17 cellular contexts compared by ENCODE assay signal in genomic region chr7:140275069-140275961, GRCh38.
DNase-seq lines count a peak whose midpoint lies in the region; ATAC-seq and TF ChIP-seq lines count a peak whose summit lies in the region.
"Had no signal": no experiment of that assay in that cellular context is flagged by ENCODE, and none has a peak within 500 bp of the region (broad histone marks: within the 10 kb centered on the region; RNA-seq: fewer than 3 reads in every experiment).

No MANE protein-coding gene starts in this region.

- H4K20me1 ChIP-seq in GM23248 (ENCODE audit: insufficient read depth), result no peaks in the 10 kb centered on the region

- H3K27me3 ChIP-seq in GM23248 (replicated peaks; ENCODE audit: insufficient read depth) (no peaks in the 10 kb centered on the region; the same call in 1 of the 2 replicates), right cardiac atrium (ENCODE audit: control insufficient read depth, insufficient read depth) (no peaks in the 10 kb centered on the region), ovary (no peaks in the 10 kb centered on the region)
- H3K27me3 ChIP-seq: pancreas had no signal

- ATAC-seq in right cardiac atrium (peak; percentile 51 to 88), sciatic nerve (peak; percentile 92), GM21447 (IDR thresholded peaks at IDR 0.05; ENCODE audit: unreplicated experiment) (no peak), GM21619 (IDR thresholded peaks at IDR 0.05; ENCODE audit: unreplicated experiment) (no peak)
- ATAC-seq in activated T-helper 17 cell treated with anti-CD3 and anti-CD28 coated beads, Interleukin-2, amount 50 U/mL, for 72 hours (replicated peaks), result no peak
- ATAC-seq: activated CD4-positive, alpha-beta T cell treated with anti-CD3 and anti-CD28 coated beads for 36 hours had no signal

- no peak for TF ChIP-seq CTCF in ovary (IDR thresholded peaks at IDR 0.05)

- 17 to 20% methylated on average over 11 of the region's 11 CpGs for WGBS in GM23248 (ENCODE audit: low coverage in 1 of 2, low lambda C conversion rate in 2 of 2, missing lambda C conversion rate in 2 of 2), 2 experiments
- 14% methylated on average over 11 of the region's 11 CpGs for WGBS in right cardiac atrium
- 11 to 14% (median 11%) methylated on average over 11 of the region's 11 CpGs for WGBS in ovary, 3 donors

- H3K36me3 Mint-ChIP-seq in activated T-helper 17 cell treated with anti-CD3 and anti-CD28 coated beads, Interleukin-2, amount 50 U/mL, for 72 hours (ENCODE audit: low read depth), result no peaks in the 10 kb centered on the region
- H3K36me3 Mint-ChIP-seq: activated naive CD4-positive, alpha-beta T cell treated with anti-CD3 and anti-CD28 coated beads, Interleukin-2, amount 10 ng/mL, durations not matched to agents 7 days and 5 days had no signal

- H2AFZ ChIP-seq in GM23248, result peak overlapping the region; percentile 81

- no peak for TF ChIP-seq POLR2A in ovary (IDR thresholded peaks at IDR 0.05)

- in situ Hi-C loops in GM23248 (cut with MboI), result no loop called here

- no peaks in the 10 kb centered on the region for H3F3A ChIP-seq in GM23248 (ENCODE audit: insufficient read depth)

- DNase-seq in GM23248 (peak; percentile 37), dedifferentiated amniotic fluid mesenchymal stem cell (ENCODE audit: extremely low spot score) (peak; percentile 50), right cardiac atrium (no peak), sciatic nerve (ENCODE audit: low spot score) (no peak), ovary (no peak)
- DNase-seq: activated CD4-positive, alpha-beta T cell treated with anti-CD3 and anti-CD28 coated beads for 36 hours; activated CD8-positive, alpha-beta memory T cell treated with anti-CD3 and anti-CD28 coated beads, Interleukin-2, amount 50 U/mL, for 48 hours; activated naive CD4-positive, alpha-beta T cell treated with anti-CD3 and anti-CD28 coated beads, Interleukin-2, amount 10 ng/mL, durations not matched to agents 7 days and 5 days; effector memory CD4-positive, alpha-beta T cell; KG1; NCI-H345; pancreas; SHP77 treated with DMSO at 0.1 percent for 48 hours had no signal

- H3K79me2 ChIP-seq in GM23248 (ENCODE audit: insufficient read depth), result no peaks in the 10 kb centered on the region

- no peaks in the 10 kb centered on the region for H3K4me1 Mint-ChIP-seq in activated T-helper 17 cell treated with anti-CD3 and anti-CD28 coated beads, Interleukin-2, amount 50 U/mL, for 72 hours
- H3K4me1 Mint-ChIP-seq: B cell had no signal

- intact Hi-C loops in right cardiac atrium (cut with DNase I), result no loop called here
- intact Hi-C loops in sciatic nerve (cut with DNase I), result no loop called here
- intact Hi-C loops in ovary (cut with DNase I), result no loop called here

- H3K4me3 Mint-ChIP-seq in activated T-helper 17 cell treated with anti-CD3 and anti-CD28 coated beads, Interleukin-2, amount 50 U/mL, for 72 hours, result no peak overlapping the region
- H3K4me3 Mint-ChIP-seq: activated CD4-positive, alpha-beta T cell treated with anti-CD3 and anti-CD28 coated beads for 36 hours; activated naive CD4-positive, alpha-beta T cell treated with anti-CD3 and anti-CD28 coated beads, Interleukin-2, amount 10 ng/mL, durations not matched to agents 7 days and 5 days; B cell had no signal

- H3K27me3 Mint-ChIP-seq in activated T-helper 17 cell treated with anti-CD3 and anti-CD28 coated beads, Interleukin-2, amount 50 U/mL, for 72 hours, result no peaks in the 10 kb centered on the region
- H3K27me3 Mint-ChIP-seq: activated CD4-positive, alpha-beta T cell treated with anti-CD3 and anti-CD28 coated beads for 36 hours; B cell had no signal

- peak overlapping the region; percentile 67 for H3K4me2 ChIP-seq in GM23248 (ENCODE audit: unreplicated experiment)

- no peaks in the 10 kb centered on the region for H3K9me2 ChIP-seq in GM23248 (ENCODE audit: insufficient read depth)

- H3K36me3 ChIP-seq in GM23248 (ENCODE audit: low read depth) (no peaks in the 10 kb centered on the region), ovary (no peaks in the 10 kb centered on the region)
- H3K36me3 ChIP-seq: pancreas had no signal

- no peaks in the 10 kb centered on the region for H3K9me3 Mint-ChIP-seq in activated T-helper 17 cell treated with anti-CD3 and anti-CD28 coated beads, Interleukin-2, amount 50 U/mL, for 72 hours
- H3K9me3 Mint-ChIP-seq: activated naive CD4-positive, alpha-beta T cell treated with anti-CD3 and anti-CD28 coated beads, Interleukin-2, amount 10 ng/mL, durations not matched to agents 7 days and 5 days had no signal

- H3K9me3 ChIP-seq in GM23248 (ENCODE audit: low read depth) (no peaks in the 10 kb centered on the region), right cardiac atrium (ENCODE audit: control insufficient read depth, low read length) (no peaks in the 10 kb centered on the region), ovary (no peaks in the 10 kb centered on the region)
- H3K9me3 ChIP-seq: pancreas had no signal

- H3K27ac ChIP-seq in GM23248 (no peak overlapping the region), right cardiac atrium (ENCODE audit: low read length) (no peak overlapping the region), ovary (no peak overlapping the region)
- H3K27ac ChIP-seq: pancreas had no signal

- H3K4me3 ChIP-seq in GM23248, result peak overlapping the region; percentile 37
- H3K4me3 ChIP-seq in right cardiac atrium (ENCODE audit: low read length), result peak overlapping the region; percentile 37
- no peak overlapping the region for H3K4me3 ChIP-seq in ovary
- H3K4me3 ChIP-seq: pancreas had no signal

- no peak overlapping the region for H3K27ac Mint-ChIP-seq in activated T-helper 17 cell treated with anti-CD3 and anti-CD28 coated beads, Interleukin-2, amount 50 U/mL, for 72 hours
- H3K27ac Mint-ChIP-seq: activated CD4-positive, alpha-beta T cell treated with anti-CD3 and anti-CD28 coated beads for 36 hours; activated naive CD4-positive, alpha-beta T cell treated with anti-CD3 and anti-CD28 coated beads, Interleukin-2, amount 10 ng/mL, durations not matched to agents 7 days and 5 days; B cell had no signal

- no peak for TF ChIP-seq EP300 in ovary (IDR thresholded peaks at IDR 0.05)

- H3K4me1 ChIP-seq in GM23248 (ENCODE audit: insufficient read depth) (peaks cover 12% of the 10 kb centered on the region), right cardiac atrium (ENCODE audit: control insufficient read depth, insufficient read depth, low read length) (no peaks in the 10 kb centered on the region), ovary (ENCODE audit: insufficient read depth) (peaks cover 2% of the 10 kb centered on the region)
- H3K4me1 ChIP-seq: pancreas had no signal

- peak overlapping the region; percentile 27; the same call in 1 of the 2 replicates for H3K9ac ChIP-seq in GM23248

Comparison
In these comparisons a context has a peak if more than half of its experiments do, and no peak if none do; other contexts are left out.
1. DNase-seq: peak in GM23248 (single experiment) and dedifferentiated amniotic fluid mesenchymal stem cell (single experiment); none in right cardiac atrium (0 of 3), sciatic nerve (single experiment) and ovary (0 of 5).
2. ATAC-seq: peak in right cardiac atrium (2 of 2) and sciatic nerve (single experiment); none in GM21447 (single experiment), activated T-helper 17 cell treated with anti-CD3 and anti-CD28 coated beads, Interleukin-2, amount 50 U/mL, for 72 hours (single experiment) and GM21619 (single experiment).